8 cellular contexts compared by ENCODE assay signal in genomic region chr10:128062837-128063563, GRCh38.
DNase-seq lines count a peak whose midpoint lies in the region; ATAC-seq and TF ChIP-seq lines count a peak whose summit lies in the region.

No MANE protein-coding gene starts in this region.

- no peak overlapping the region for H4K91ac ChIP-seq in neuronal stem cell (ENCODE audit: low read depth, low read length, poor library complexity)

- H3K9ac ChIP-seq in neuronal stem cell (ENCODE audit: low read depth, low read length, poor library complexity): no peak overlapping the region

- POLR2A ChIA-PET in T-cell (lab: Charles Lee): interaction anchor here (0.6 to 7.2 kb wide), 5 partner anchors 11 to 60 kb away, joined by 3 to 62 read pairs (median 4); no protein-coding TSS in a partner anchor

- H3K4me3 ChIP-seq in choroid plexus epithelial cell (ENCODE audit: low read depth, low read length): no peak overlapping the region
- no peak overlapping the region for H3K4me3 ChIP-seq in neuronal stem cell (ENCODE audit: low read length in 2 of 2)

- peak overlapping the region; percentile 79 for H2AFZ ChIP-seq in neuronal stem cell (ENCODE audit: low read length)

- peak overlapping the region; percentile 30 for H3K18ac ChIP-seq in neuronal stem cell (ENCODE audit: low read length)

- peaks cover 0 to 6% (median 0%) of the 10 kb centered on the region in 3 experiments for H3K27me3 ChIP-seq in neuronal stem cell (ENCODE audit: control insufficient read depth in 3 of 3, insufficient read depth in 3 of 3, low read depth in 1 of 3, low read length in 3 of 3)

- H3K27me3 Mint-ChIP-seq in T-cell: no peaks in the 10 kb centered on the region

- no peak overlapping the region for H2BK120ac ChIP-seq in neuronal stem cell (ENCODE audit: low read depth, low read length)

- H3K9me3 Mint-ChIP-seq in T-cell: no peaks in the 10 kb centered on the region

- peaks cover 9 to 22% of the 10 kb centered on the region in 2 donors for H3K4me1 ChIP-seq in neuronal stem cell (ENCODE audit: control insufficient read depth in 2 of 2, insufficient read depth in 1 of 2, low read depth in 1 of 2, low read length in 2 of 2)

- no peak overlapping the region for H3K23ac ChIP-seq in neuronal stem cell (ENCODE audit: low read depth, low read length, poor library complexity)

- WGBS in neuronal stem cell (ENCODE audit: extremely low coverage in 2 of 2, insufficient read length in 2 of 2, insufficient replicate concordance in 1 of 2), 2 donors: no CpG with 5 or more reads among the region's 20 CpGs

- no peak overlapping the region for H3K14ac ChIP-seq in neuronal stem cell (ENCODE audit: low read length)

- CTCF ChIA-PET in T-cell (lab: Charles Lee): interaction anchor here (0.5 to 2.8 kb wide), 7 partner anchors 15 to 119 kb away, joined by 3 to 16 read pairs (median 9); no protein-coding TSS in a partner anchor

- H3K27ac ChIP-seq in neuronal stem cell (replicated peaks; ENCODE audit: low read length): peak overlapping the region; percentile 20

- peaks cover 85 to 91% (median 89%) of the 10 kb centered on the region in 3 donors for H3K4me1 Mint-ChIP-seq in T-cell

- H3K9me3 ChIP-seq in neuronal stem cell (replicated peaks in 1 of 2; ENCODE audit: control insufficient read depth in 2 of 2, insufficient read depth in 1 of 2, low read depth in 1 of 2, low read length in 2 of 2): peaks cover 0 to 7% of the 10 kb centered on the region in 2 donors

- no peak overlapping the region for H2BK12ac ChIP-seq in neuronal stem cell (ENCODE audit: low read length)

- DNase-seq in T-cell (peak in 32 of 34 experiments; percentile 29 to 78 (median 61)), choroid plexus epithelial cell (ENCODE audit: low read depth) (peak; percentile 11), neuronal stem cell (ENCODE audit: low spot score) (no peak), NCI-H2196 (lab: John Stamatoyannopoulos, UW; ENCODE audit: unreplicated experiment) (no peak), inferior parietal cortex (ENCODE audit: extremely low spot score) (no peak), DMS79 treated with DMSO at 0.1 percent for 48 hours (lab: John Stamatoyannopoulos, UW) (no peak)

- H4K8ac ChIP-seq in neuronal stem cell (ENCODE audit: low read depth, low read length): no peak overlapping the region

- peak overlapping the region; percentile 88 to 91 for H3K27ac Mint-ChIP-seq in T-cell

- no peak for TF ChIP-seq CTCF in choroid plexus epithelial cell (conservative IDR thresholded peaks at IDR 0.05; ENCODE audit: low read depth, low read length)

- no peak overlapping the region for H3K4me2 ChIP-seq in neuronal stem cell (ENCODE audit: insufficient read depth, low read length, poor library complexity, severe bottlenecking)

- H2BK5ac ChIP-seq in neuronal stem cell (ENCODE audit: low read length): no peak overlapping the region

- peak; percentile 41 for ATAC-seq in GM18873 (IDR thresholded peaks at IDR 0.05; ENCODE audit: low FRiP score, unreplicated experiment)
- ATAC-seq in HG03045 (IDR thresholded peaks at IDR 0.05; ENCODE audit: unreplicated experiment): peak; percentile 40
- peak; percentile 67 to 80 (median 75) for ATAC-seq in T-cell (replicated peaks in 1 of 4)

- peaks cover 5% of the 10 kb centered on the region for H3K79me1 ChIP-seq in neuronal stem cell (ENCODE audit: low read depth, low read length)

- no peak overlapping the region for H3K4ac ChIP-seq in neuronal stem cell (ENCODE audit: low read length)

- no peak overlapping the region for H2BK15ac ChIP-seq in neuronal stem cell (ENCODE audit: low read length)

- H3K4me3 Mint-ChIP-seq in T-cell: peak overlapping the region; percentile 67 to 80 (median 73)

- peaks cover 33% of the 10 kb centered on the region for H3K36me3 Mint-ChIP-seq in T-cell

- peak overlapping the region; percentile 6 for H2AK5ac ChIP-seq in neuronal stem cell (ENCODE audit: low read depth, low read length)

- H3K36me3 ChIP-seq in neuronal stem cell (replicated peaks in 1 of 2; ENCODE audit: control insufficient read depth in 2 of 2, insufficient read depth in 2 of 2, low read length in 2 of 2): peaks cover 0 to 9% of the 10 kb centered on the region in 2 donors

Comparison
In these comparisons a context has a peak if more than half of its experiments do, and no peak if none do; other contexts are left out.
1. DNase-seq: peak in T-cell (32 of 34) and choroid plexus epithelial cell (single experiment); none in neuronal stem cell (single experiment), NCI-H2196 (single experiment), inferior parietal cortex (single experiment) and DMS79 treated with DMSO at 0.1 percent for 48 hours (single experiment).
2. Peak in every context shown above with its lines, with median percentiles within 50 percentile points of each other: ATAC-seq.